Comparison of ENCODE assay signal across 2 cellular contexts in the genomic region with DNA sequence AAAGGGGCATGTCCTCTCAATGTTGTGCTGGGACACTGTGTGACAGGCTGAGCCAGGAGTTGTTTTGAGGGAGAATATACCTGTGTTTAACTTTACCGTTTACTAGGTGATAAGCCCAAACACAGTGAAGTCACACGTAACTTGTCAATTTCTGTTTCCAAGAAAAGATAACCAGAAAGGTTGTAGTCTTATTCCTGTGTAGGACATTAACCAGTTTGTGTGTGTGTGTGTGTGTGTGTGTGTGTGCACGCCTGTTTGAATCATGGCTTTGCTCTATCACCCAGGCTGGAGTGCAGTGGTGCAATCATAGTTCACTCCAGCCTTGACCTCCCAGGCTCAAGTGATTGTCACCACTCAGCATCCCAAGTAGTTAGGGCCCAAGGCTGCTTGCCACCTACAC.
TF ChIP-seq lines count a peak whose summit lies in the region.

No MANE protein-coding gene starts in this region.

TF ChIP-seq in K562, 482 proteins besides CTCF, POLR2A, EP300 and RAD21 (continued from another document):
- TF ChIP-seq, protein P1, sequence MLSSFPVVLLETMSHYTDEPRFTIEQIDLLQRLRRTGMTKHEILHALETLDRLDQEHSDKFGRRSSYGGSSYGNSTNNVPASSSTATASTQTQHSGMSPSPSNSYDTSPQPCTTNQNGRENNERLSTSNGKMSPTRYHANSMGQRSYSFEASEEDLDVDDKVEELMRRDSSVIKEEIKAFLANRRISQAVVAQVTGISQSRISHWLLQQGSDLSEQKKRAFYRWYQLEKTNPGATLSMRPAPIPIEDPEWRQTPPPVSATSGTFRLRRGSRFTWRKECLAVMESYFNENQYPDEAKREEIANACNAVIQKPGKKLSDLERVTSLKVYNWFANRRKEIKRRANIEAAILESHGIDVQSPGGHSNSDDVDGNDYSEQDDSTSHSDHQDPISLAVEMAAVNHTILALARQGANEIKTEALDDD (IDR thresholded peaks at IDR 0.05): peak; percentile 56

TF ChIP-seq in liver, 16 proteins besides CTCF, POLR2A, EP300 and RAD21 (continued from another document):
- TF ChIP-seq, protein P2, sequence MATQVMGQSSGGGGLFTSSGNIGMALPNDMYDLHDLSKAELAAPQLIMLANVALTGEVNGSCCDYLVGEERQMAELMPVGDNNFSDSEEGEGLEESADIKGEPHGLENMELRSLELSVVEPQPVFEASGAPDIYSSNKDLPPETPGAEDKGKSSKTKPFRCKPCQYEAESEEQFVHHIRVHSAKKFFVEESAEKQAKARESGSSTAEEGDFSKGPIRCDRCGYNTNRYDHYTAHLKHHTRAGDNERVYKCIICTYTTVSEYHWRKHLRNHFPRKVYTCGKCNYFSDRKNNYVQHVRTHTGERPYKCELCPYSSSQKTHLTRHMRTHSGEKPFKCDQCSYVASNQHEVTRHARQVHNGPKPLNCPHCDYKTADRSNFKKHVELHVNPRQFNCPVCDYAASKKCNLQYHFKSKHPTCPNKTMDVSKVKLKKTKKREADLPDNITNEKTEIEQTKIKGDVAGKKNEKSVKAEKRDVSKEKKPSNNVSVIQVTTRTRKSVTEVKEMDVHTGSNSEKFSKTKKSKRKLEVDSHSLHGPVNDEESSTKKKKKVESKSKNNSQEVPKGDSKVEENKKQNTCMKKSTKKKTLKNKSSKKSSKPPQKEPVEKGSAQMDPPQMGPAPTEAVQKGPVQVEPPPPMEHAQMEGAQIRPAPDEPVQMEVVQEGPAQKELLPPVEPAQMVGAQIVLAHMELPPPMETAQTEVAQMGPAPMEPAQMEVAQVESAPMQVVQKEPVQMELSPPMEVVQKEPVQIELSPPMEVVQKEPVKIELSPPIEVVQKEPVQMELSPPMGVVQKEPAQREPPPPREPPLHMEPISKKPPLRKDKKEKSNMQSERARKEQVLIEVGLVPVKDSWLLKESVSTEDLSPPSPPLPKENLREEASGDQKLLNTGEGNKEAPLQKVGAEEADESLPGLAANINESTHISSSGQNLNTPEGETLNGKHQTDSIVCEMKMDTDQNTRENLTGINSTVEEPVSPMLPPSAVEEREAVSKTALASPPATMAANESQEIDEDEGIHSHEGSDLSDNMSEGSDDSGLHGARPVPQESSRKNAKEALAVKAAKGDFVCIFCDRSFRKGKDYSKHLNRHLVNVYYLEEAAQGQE (IDR thresholded peaks at IDR 0.05): no peak
- TF ChIP-seq, protein P3, sequence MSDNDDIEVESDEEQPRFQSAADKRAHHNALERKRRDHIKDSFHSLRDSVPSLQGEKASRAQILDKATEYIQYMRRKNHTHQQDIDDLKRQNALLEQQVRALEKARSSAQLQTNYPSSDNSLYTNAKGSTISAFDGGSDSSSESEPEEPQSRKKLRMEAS (IDR thresholded peaks at IDR 0.05): no peak
- TF ChIP-seq HNF4A (conservative IDR thresholded peaks at IDR 0.05) (peak; percentile 17 to 56), SP1 (IDR thresholded peaks at IDR 0.05) (peak; percentile 61), NR2F2 (IDR thresholded peaks at IDR 0.05) (peak; percentile 54), GABPA (IDR thresholded peaks at IDR 0.05 in 1 of 2, conservative IDR thresholded peaks at IDR 0.05 in 1 of 2) (no peak), RXRA (IDR thresholded peaks at IDR 0.05) (peak; percentile 55 to 83)
- TF ChIP-seq, protein P4, sequence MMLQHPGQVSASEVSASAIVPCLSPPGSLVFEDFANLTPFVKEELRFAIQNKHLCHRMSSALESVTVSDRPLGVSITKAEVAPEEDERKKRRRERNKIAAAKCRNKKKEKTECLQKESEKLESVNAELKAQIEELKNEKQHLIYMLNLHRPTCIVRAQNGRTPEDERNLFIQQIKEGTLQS (IDR thresholded peaks at IDR 0.05): no peak
